In genomic region chr1:26389604-26390247, GRCh38 we compare ENCODE assay signal across 22 cellular contexts. TPM values are rescaled to one million over a fixed set of nuclear protein-coding genes. Genes with fewer than 3 reads are reported as not detected.
"Had no signal": no experiment of that assay in that cellular context is flagged by ENCODE, and none has a peak within 500 bp of the region (broad histone marks: within the 10 kb centered on the region; RNA-seq: fewer than 3 reads in every experiment).

No MANE protein-coding gene starts in this region.

- H3K9me3 Mint-ChIP-seq: activated T-helper 17 cell treated with anti-CD3 and anti-CD28 coated beads, Interleukin-2, amount 50 U/mL, for 72 hours; endodermal cell; T-cell had no signal

- H3K9me3 ChIP-seq: gastrocnemius medialis, heart left ventricle, ovary, SK-N-SH had no signal

- H3K36me3 ChIP-seq: gastrocnemius medialis, heart left ventricle, ovary, WERI-Rb-1 had no signal

- H3K27ac Mint-ChIP-seq: activated T-helper 17 cell treated with anti-CD3 and anti-CD28 coated beads, Interleukin-2, amount 50 U/mL, for 72 hours; endodermal cell had no signal

- H3K4me2 ChIP-seq: SK-N-SH had no signal

- H3K4me1 ChIP-seq: gastrocnemius medialis had no signal

- H3K27me3 ChIP-seq: ovary had no signal

- H3K27ac ChIP-seq: gastrocnemius medialis, heart left ventricle, ovary had no signal

- DNase-seq: activated naive CD4-positive, alpha-beta T cell treated with Interleukin-2 at 50 U/mL for 16 hours; activated T-cell treated with anti-CD3 and anti-CD28 coated beads for 4 hours; endodermal cell; gastrocnemius medialis; heart left ventricle; ovary; SK-N-SH; stimulated activated CD4-positive, alpha-beta T cell treated with anti-CD3 and anti-CD28 coated beads, Interleukin-1b, Interleukin-23, amount 100 ng/mL, for 48 hours; T-cell; WERI-Rb-1 had no signal

- ATAC-seq: gastrocnemius medialis, heart left ventricle, T-cell had no signal

- H3K36me3 Mint-ChIP-seq: T-cell had no signal

- H3K27me3 Mint-ChIP-seq: activated T-helper 17 cell treated with anti-CD3 and anti-CD28 coated beads, Interleukin-2, amount 50 U/mL, for 72 hours; T-cell had no signal

- H3K4me3 Mint-ChIP-seq: activated T-helper 17 cell treated with anti-CD3 and anti-CD28 coated beads, Interleukin-2, amount 50 U/mL, for 72 hours; endodermal cell; T-cell had no signal

- H3K4me3 ChIP-seq: gastrocnemius medialis, heart left ventricle, ovary had no signal

- H3K9ac ChIP-seq: SK-N-SH had no signal

RNA-seq across cellular contexts. Expression of gene ZNF683, which starts 17.2 kb away (rescaled TPM):
- total RNA-seq: activated T-helper 17 cell treated with anti-CD3 and anti-CD28 coated beads, Interleukin-2, amount 50 U/mL, for 72 hours; astrocyte; bronchial epithelial cell; chondrocyte; dermis microvascular lymphatic vessel endothelial cell; endodermal cell; epithelial cell of proximal tubule; gastrocnemius medialis; lower leg skin; mesenteric fat pad; pulmonary artery endothelial cell had no signal
- polyA plus RNA-seq: neural cell, SK-N-SH had no signal

RNA-seq across cellular contexts. Expression of gene LIN28A, which starts 20.9 kb away (rescaled TPM):
- total RNA-seq: activated CD8-positive, alpha-beta memory T cell treated with anti-CD3 and anti-CD28 coated beads for 36 hours; activated T-helper 17 cell treated with anti-CD3 and anti-CD28 coated beads, Interleukin-2, amount 50 U/mL, for 72 hours; bronchial epithelial cell; chondrocyte; dermis microvascular lymphatic vessel endothelial cell; epithelial cell of proximal tubule; gastrocnemius medialis; lower leg skin; mesenteric fat pad; pulmonary artery endothelial cell had no signal
- polyA plus RNA-seq: adipose tissue, heart left ventricle, ovary, SK-N-SH had no signal

RNA-seq across cellular contexts. Expression of gene CRYBG2, which starts 35.8 kb away (rescaled TPM):
- total RNA-seq: chondrocyte, gastrocnemius medialis, pulmonary artery endothelial cell had no signal
- polyA plus RNA-seq: heart left ventricle had no signal
